ENCODE assay signal across 24 cellular contexts in genomic region chr12:127170271-127171180, GRCh38.
DNase-seq lines count a peak whose midpoint lies in the region; ATAC-seq and TF ChIP-seq lines count a peak whose summit lies in the region.
"Had no signal": no experiment of that assay in that cellular context is flagged by ENCODE, and none has a peak within 500 bp of the region (broad histone marks: within the 10 kb centered on the region; RNA-seq: fewer than 3 reads in every experiment).

No MANE protein-coding gene starts in this region.

- peaks cover 14% of the 10 kb centered on the region; the same call in 1 of the 2 replicates for H3K9me3 Mint-ChIP-seq in HFFc6
- H3K9me3 Mint-ChIP-seq: T-helper 1 cell treated with Interleukin-12 subunit alpha and Interleukin-12 subunit beta and Interleukin-4 antibody, amounts not matched to agents 30 μg/mL and 1 μg/mL, for 36 hours had no signal

- no peak for TF ChIP-seq CTCF in HFFc6 (IDR thresholded peaks at IDR 0.05)

- H3K4me3 Mint-ChIP-seq in HFFc6: no peak overlapping the region
- H3K4me3 Mint-ChIP-seq: activated CD8-positive, alpha-beta memory T cell treated with anti-CD3 and anti-CD28 coated beads, Interleukin-2, amount 10 ng/mL, durations not matched to agents 7 days and 5 days; activated naive CD4-positive, alpha-beta T cell treated with anti-CD3 and anti-CD28 coated beads, Interleukin-2, amount 10 ng/mL, durations not matched to agents 7 days and 5 days; CD14-positive monocyte; stimulated activated naive CD8-positive, alpha-beta T cell treated with anti-CD3 and anti-CD28 coated beads, Interleukin-15, Interleukin-2, amounts not matched to agents 100 ng/mL and 50 ng/mL, for 24 hours; T-helper 1 cell treated with Interleukin-12 subunit alpha and Interleukin-12 subunit beta and Interleukin-4 antibody, amounts not matched to agents 30 μg/mL and 1 μg/mL, for 36 hours had no signal

- H3K4me1 Mint-ChIP-seq in HFFc6 (ENCODE audit: low read depth): peaks cover 65% of the 10 kb centered on the region

- ATAC-seq in GM19324 (IDR thresholded peaks at IDR 0.05; ENCODE audit: low FRiP score, unreplicated experiment) (no peak), HG02642 (IDR thresholded peaks at IDR 0.05; ENCODE audit: poor library complexity, unreplicated experiment) (no peak), HG03025 (IDR thresholded peaks at IDR 0.05; ENCODE audit: low FRiP score, unreplicated experiment) (no peak), HG03457 (IDR thresholded peaks at IDR 0.05; ENCODE audit: unreplicated experiment) (no peak)
- ATAC-seq: activated CD8-positive, alpha-beta memory T cell treated with anti-CD3 and anti-CD28 coated beads, Interleukin-2, amount 10 ng/mL, durations not matched to agents 7 days and 5 days; HCT116 had no signal

- no peaks in the 10 kb centered on the region; the same call in 1 of the 2 replicates for H3K27me3 Mint-ChIP-seq in HFFc6 (ENCODE audit: insufficient read depth)

- H3K36me3 Mint-ChIP-seq in HFFc6 (ENCODE audit: low read depth): peaks cover 16% of the 10 kb centered on the region
- H3K36me3 Mint-ChIP-seq: activated CD8-positive, alpha-beta memory T cell treated with anti-CD3 and anti-CD28 coated beads, Interleukin-2, amount 10 ng/mL, durations not matched to agents 7 days and 5 days; activated naive CD4-positive, alpha-beta T cell treated with anti-CD3 and anti-CD28 coated beads, Interleukin-2, amount 10 ng/mL, durations not matched to agents 7 days and 5 days; CD14-positive monocyte had no signal

- DNase-seq in AG08395 (ENCODE audit: low spot score): peak; percentile 62
- DNase-seq in HFFc6: peak; percentile 27
- peak; percentile 86 for DNase-seq in fibroblast of gingiva (ENCODE audit: low read depth)
- peak; percentile 34 for DNase-seq in renal cortical epithelial cell (ENCODE audit: low read depth)
- DNase-seq: activated CD4-positive, alpha-beta T cell treated with anti-CD3 and anti-CD28 coated beads for 48 hours; activated CD8-positive, alpha-beta memory T cell treated with anti-CD3 and anti-CD28 coated beads, Interleukin-2, amount 10 ng/mL, durations not matched to agents 7 days and 5 days; activated naive CD4-positive, alpha-beta T cell treated with anti-CD3 and anti-CD28 coated beads, Interleukin-2, amount 10 ng/mL, durations not matched to agents 7 days and 5 days; aorta; caudate nucleus; dorsolateral prefrontal cortex; kidney; NCI-H1417 treated with DMSO at 0.1 percent for 48 hours; NCI-H510A treated with DMSO at 0.1 percent for 48 hours; nucleus accumbens; Peyer's patch; transverse colon had no signal

- H3K27ac Mint-ChIP-seq in HFFc6: peak overlapping the region; percentile 6; the same call in 1 of the 2 replicates
- H3K27ac Mint-ChIP-seq: activated CD8-positive, alpha-beta memory T cell treated with anti-CD3 and anti-CD28 coated beads, Interleukin-2, amount 10 ng/mL, durations not matched to agents 7 days and 5 days; activated naive CD4-positive, alpha-beta T cell treated with anti-CD3 and anti-CD28 coated beads, Interleukin-2, amount 10 ng/mL, durations not matched to agents 7 days and 5 days; CD14-positive monocyte; stimulated activated naive CD8-positive, alpha-beta T cell treated with anti-CD3 and anti-CD28 coated beads, Interleukin-15, Interleukin-2, amounts not matched to agents 100 ng/mL and 50 ng/mL, for 24 hours; T-helper 1 cell treated with Interleukin-12 subunit alpha and Interleukin-12 subunit beta and Interleukin-4 antibody, amounts not matched to agents 30 μg/mL and 1 μg/mL, for 36 hours had no signal

Comparison
In these comparisons a context has a peak if more than half of its experiments do, and no peak if none do; other contexts are left out.
1. DNase-seq: peak in every context shown above with its lines; median percentile 86 in fibroblast of gingiva; 62 in AG08395; 34 in renal cortical epithelial cell; 27 in HFFc6.